Comparison of ENCODE assay signal across 1 cellular context in the genomic region with DNA sequence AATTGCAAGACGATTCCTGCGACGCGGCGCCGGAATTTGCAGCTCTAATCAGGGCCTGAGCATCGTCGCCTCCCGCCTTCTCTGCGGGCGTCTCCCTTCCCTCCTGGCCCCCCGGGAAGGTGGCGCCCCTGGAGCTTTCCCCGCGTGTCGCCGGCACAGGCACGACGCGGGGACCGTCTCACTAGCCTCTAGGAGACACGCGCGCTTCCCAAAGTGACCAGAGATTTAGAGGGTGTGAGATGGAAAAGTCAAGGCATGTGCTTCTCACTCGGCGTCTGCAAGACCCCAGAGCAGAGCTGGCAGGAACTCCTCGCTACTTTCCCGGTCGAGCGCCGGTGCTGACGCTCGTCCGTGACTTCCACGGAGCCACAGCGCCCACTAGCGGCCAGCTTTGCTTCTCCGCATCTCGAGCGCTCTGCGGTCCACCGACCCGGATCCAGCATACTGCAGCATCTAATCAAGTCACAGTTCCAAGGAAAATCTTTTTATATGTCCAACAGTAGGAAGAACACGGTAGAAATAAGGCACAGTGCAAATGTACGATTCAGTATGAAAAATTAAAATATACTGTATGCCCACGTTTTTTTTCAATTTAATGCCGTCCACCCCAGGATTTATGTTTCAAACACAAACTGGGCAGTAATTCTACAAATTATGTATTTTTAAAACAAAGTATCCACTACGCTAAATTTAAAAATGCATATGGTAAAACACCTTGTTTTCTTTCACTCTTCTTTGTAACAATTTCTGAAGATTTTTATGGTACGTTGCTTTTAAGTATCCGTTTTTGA.
A peak's percentile ranks its signal among the peaks of the same experiment; 100 is the strongest.
TF ChIP-seq lines count a peak whose summit lies in the region.

No MANE protein-coding gene starts in this region.

TF ChIP-seq in WTC11, 78 proteins besides CTCF, POLR2A, EP300 and RAD21 (continued from another document):
- TF ChIP-seq, protein P1, sequence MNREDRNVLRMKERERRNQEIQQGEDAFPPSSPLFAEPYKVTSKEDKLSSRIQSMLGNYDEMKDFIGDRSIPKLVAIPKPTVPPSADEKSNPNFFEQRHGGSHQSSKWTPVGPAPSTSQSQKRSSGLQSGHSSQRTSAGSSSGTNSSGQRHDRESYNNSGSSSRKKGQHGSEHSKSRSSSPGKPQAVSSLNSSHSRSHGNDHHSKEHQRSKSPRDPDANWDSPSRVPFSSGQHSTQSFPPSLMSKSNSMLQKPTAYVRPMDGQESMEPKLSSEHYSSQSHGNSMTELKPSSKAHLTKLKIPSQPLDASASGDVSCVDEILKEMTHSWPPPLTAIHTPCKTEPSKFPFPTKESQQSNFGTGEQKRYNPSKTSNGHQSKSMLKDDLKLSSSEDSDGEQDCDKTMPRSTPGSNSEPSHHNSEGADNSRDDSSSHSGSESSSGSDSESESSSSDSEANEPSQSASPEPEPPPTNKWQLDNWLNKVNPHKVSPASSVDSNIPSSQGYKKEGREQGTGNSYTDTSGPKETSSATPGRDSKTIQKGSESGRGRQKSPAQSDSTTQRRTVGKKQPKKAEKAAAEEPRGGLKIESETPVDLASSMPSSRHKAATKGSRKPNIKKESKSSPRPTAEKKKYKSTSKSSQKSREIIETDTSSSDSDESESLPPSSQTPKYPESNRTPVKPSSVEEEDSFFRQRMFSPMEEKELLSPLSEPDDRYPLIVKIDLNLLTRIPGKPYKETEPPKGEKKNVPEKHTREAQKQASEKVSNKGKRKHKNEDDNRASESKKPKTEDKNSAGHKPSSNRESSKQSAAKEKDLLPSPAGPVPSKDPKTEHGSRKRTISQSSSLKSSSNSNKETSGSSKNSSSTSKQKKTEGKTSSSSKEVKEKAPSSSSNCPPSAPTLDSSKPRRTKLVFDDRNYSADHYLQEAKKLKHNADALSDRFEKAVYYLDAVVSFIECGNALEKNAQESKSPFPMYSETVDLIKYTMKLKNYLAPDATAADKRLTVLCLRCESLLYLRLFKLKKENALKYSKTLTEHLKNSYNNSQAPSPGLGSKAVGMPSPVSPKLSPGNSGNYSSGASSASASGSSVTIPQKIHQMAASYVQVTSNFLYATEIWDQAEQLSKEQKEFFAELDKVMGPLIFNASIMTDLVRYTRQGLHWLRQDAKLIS (CRISPR knock-in tag; IDR thresholded peaks at IDR 0.05; ENCODE audit: borderline replicate concordance), result peak; percentile 69; the same call in 1 of the 2 replicates
- TF ChIP-seq, protein P2, sequence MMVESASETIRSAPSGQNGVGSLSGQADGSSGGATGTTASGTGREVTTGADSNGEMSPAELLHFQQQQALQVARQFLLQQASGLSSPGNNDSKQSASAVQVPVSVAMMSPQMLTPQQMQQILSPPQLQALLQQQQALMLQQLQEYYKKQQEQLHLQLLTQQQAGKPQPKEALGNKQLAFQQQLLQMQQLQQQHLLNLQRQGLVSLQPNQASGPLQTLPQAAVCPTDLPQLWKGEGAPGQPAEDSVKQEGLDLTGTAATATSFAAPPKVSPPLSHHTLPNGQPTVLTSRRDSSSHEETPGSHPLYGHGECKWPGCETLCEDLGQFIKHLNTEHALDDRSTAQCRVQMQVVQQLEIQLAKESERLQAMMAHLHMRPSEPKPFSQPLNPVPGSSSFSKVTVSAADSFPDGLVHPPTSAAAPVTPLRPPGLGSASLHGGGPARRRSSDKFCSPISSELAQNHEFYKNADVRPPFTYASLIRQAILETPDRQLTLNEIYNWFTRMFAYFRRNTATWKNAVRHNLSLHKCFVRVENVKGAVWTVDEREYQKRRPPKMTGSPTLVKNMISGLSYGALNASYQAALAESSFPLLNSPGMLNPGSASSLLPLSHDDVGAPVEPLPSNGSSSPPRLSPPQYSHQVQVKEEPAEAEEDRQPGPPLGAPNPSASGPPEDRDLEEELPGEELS (CRISPR knock-in tag; IDR thresholded peaks at IDR 0.05), result peak; percentile 8; the same call in 1 of the 2 replicates
- TF ChIP-seq CREB1 (CRISPR knock-in tag; IDR thresholded peaks at IDR 0.05) (no peak), TEAD1 (CRISPR knock-in tag; IDR thresholded peaks at IDR 0.05) (peak; percentile 8; the same call in 1 of the 2 replicates)
- TF ChIP-seq, protein P3, sequence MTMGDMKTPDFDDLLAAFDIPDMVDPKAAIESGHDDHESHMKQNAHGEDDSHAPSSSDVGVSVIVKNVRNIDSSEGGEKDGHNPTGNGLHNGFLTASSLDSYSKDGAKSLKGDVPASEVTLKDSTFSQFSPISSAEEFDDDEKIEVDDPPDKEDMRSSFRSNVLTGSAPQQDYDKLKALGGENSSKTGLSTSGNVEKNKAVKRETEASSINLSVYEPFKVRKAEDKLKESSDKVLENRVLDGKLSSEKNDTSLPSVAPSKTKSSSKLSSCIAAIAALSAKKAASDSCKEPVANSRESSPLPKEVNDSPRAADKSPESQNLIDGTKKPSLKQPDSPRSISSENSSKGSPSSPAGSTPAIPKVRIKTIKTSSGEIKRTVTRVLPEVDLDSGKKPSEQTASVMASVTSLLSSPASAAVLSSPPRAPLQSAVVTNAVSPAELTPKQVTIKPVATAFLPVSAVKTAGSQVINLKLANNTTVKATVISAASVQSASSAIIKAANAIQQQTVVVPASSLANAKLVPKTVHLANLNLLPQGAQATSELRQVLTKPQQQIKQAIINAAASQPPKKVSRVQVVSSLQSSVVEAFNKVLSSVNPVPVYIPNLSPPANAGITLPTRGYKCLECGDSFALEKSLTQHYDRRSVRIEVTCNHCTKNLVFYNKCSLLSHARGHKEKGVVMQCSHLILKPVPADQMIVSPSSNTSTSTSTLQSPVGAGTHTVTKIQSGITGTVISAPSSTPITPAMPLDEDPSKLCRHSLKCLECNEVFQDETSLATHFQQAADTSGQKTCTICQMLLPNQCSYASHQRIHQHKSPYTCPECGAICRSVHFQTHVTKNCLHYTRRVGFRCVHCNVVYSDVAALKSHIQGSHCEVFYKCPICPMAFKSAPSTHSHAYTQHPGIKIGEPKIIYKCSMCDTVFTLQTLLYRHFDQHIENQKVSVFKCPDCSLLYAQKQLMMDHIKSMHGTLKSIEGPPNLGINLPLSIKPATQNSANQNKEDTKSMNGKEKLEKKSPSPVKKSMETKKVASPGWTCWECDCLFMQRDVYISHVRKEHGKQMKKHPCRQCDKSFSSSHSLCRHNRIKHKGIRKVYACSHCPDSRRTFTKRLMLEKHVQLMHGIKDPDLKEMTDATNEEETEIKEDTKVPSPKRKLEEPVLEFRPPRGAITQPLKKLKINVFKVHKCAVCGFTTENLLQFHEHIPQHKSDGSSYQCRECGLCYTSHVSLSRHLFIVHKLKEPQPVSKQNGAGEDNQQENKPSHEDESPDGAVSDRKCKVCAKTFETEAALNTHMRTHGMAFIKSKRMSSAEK (CRISPR knock-in tag; IDR thresholded peaks at IDR 0.05; ENCODE audit: borderline replicate concordance), result 0 out of 2 replicates have a peak, but pooled peaks have one; percentile 35
